ENCODE assay signal across 9 cellular contexts in the genomic region with DNA sequence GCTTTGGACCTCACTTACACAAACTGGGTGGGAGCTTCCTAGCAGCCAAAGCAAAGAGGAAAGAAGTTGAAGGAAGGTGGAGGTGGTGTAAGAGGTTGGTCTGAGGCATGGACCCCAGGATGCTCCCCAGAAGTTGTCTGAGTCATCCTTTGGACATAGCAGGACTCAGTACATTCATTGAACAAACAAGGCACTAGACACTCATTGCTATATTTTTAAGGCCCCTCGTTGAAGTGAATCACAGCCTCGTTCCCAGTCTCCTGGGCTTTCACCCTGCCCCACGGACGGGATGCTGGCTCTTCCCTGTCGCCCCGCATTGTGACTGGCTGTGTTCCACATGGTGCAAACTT.
DNase-seq lines count a peak whose midpoint lies in the region; ATAC-seq and TF ChIP-seq lines count a peak whose summit lies in the region.
"Had no signal": no experiment of that assay in that cellular context is flagged by ENCODE, and none has a peak within 500 bp of the region (broad histone marks: within the 10 kb centered on the region; RNA-seq: fewer than 3 reads in every experiment).

No MANE protein-coding gene starts in this region.

- H3K4me3 ChIP-seq in brain microvascular endothelial cell (ENCODE audit: low read depth, low read length), result no peak overlapping the region
- no peak overlapping the region for H3K4me3 ChIP-seq in right lobe of liver
- H3K4me3 ChIP-seq in tibial artery, result peak overlapping the region in 1 of 2 donors; percentile 38
- H3K4me3 ChIP-seq: colonic mucosa, HAP-1 had no signal

- H3K27ac ChIP-seq in brain microvascular endothelial cell (no peak overlapping the region), right lobe of liver (peak overlapping the region; percentile 44 to 68 (median 50)), tibial artery (peak overlapping the region; percentile 91 to 92)
- H3K27ac ChIP-seq: colonic mucosa had no signal

- DNase-seq in LoVo (ENCODE audit: low spot score) (peak; percentile 51), brain microvascular endothelial cell (peak; percentile 60), right lobe of liver (no peak), tibial artery (no peak)
- DNase-seq in activated CD4-positive, alpha-beta T cell treated with anti-CD3 and anti-CD28 coated beads for 1 hour, result no peak

- no peak for TF ChIP-seq CTCF in brain microvascular endothelial cell (IDR thresholded peaks at IDR 0.05; ENCODE audit: low read depth, low read length, missing control alignments)
- TF ChIP-seq CTCF in right lobe of liver (IDR thresholded peaks at IDR 0.05), result no peak
- no peak for TF ChIP-seq CTCF in tibial artery (IDR thresholded peaks at IDR 0.05)

- in situ Hi-C loops in brain microvascular endothelial cell (cut with HindIII; ENCODE audit: low pct_ligation_motif_present, low sequenced_read_pairs), result loop anchor here (25.0 kb wide), 1 partner anchor 272 kb away; no protein-coding TSS in a partner anchor

- peaks cover 0 to 25% (median 11%) of the 10 kb centered on the region in 4 donors for H3K4me1 ChIP-seq in right lobe of liver
- H3K4me1 ChIP-seq in tibial artery, result peaks cover 7 to 82% (median 58%) of the 10 kb centered on the region in 4 donors
- H3K4me1 ChIP-seq: colonic mucosa, HAP-1 had no signal

- WGBS in right lobe of liver (ENCODE audit: insufficient coverage, low coverage, low lambda C conversion rate, missing lambda C conversion rate), result no CpG with 5 or more reads among the region's 6 CpGs

- intact Hi-C loops in right lobe of liver (cut with DNase I), result no loop called here
- intact Hi-C loops in tibial artery (cut with DNase I; ENCODE audit: low total_unique reads), result loop anchor here (5.0 kb wide), 1 partner anchor 162 kb away; a partner anchor contains a TSS

- H3K36me3 ChIP-seq in brain microvascular endothelial cell (replicated peaks), result no peaks in the 10 kb centered on the region
- no peaks in the 10 kb centered on the region for H3K36me3 ChIP-seq in right lobe of liver
- H3K36me3 ChIP-seq in tibial artery, result no peaks in the 10 kb centered on the region
- H3K36me3 ChIP-seq: colonic mucosa, HAP-1 had no signal

- ATAC-seq in right lobe of liver (peak in 1 of 4 donors; percentile 2), GM21528 (IDR thresholded peaks at IDR 0.05; ENCODE audit: low FRiP score, unreplicated experiment) (no peak), GM21717 (IDR thresholded peaks at IDR 0.05; ENCODE audit: unreplicated experiment) (no peak)

- H3K9me3 ChIP-seq in right lobe of liver, result no peaks in the 10 kb centered on the region
- no peaks in the 10 kb centered on the region for H3K9me3 ChIP-seq in tibial artery
- H3K9me3 ChIP-seq: colonic mucosa, HAP-1 had no signal

- H3K27me3 ChIP-seq in brain microvascular endothelial cell (replicated peaks), result no peaks in the 10 kb centered on the region
- H3K27me3 ChIP-seq in right lobe of liver, result no peaks in the 10 kb centered on the region
- H3K27me3 ChIP-seq in tibial artery, result no peaks in the 10 kb centered on the region
- H3K27me3 ChIP-seq: colonic mucosa had no signal

- TF ChIP-seq POLR2A in right lobe of liver (IDR thresholded peaks at IDR 0.05), result no peak

Comparison
In these comparisons a context has a peak if more than half of its experiments do, and no peak if none do; other contexts are left out.
1. DNase-seq: peak in LoVo (single experiment) and brain microvascular endothelial cell (single experiment); none in right lobe of liver (0 of 3), tibial artery (0 of 2) and activated CD4-positive, alpha-beta T cell treated with anti-CD3 and anti-CD28 coated beads for 1 hour (single experiment).